ENCODE assay signal across 27 cellular contexts in genomic region chr14:23543403-23543802, GRCh38. TPM values are rescaled to one million over a fixed set of nuclear protein-coding genes. Genes with fewer than 3 reads are reported as not detected.
"Had no signal": no experiment of that assay in that cellular context is flagged by ENCODE, and none has a peak within 500 bp of the region (broad histone marks: within the 10 kb centered on the region; RNA-seq: fewer than 3 reads in every experiment).

No MANE protein-coding gene starts in this region.

- H3K4me1 ChIP-seq: pancreas, prostate gland, tibial artery, uterus had no signal

- H3K4me3 Mint-ChIP-seq: immature natural killer cell; mesothelial cell of epicardium; naive B cell; natural killer cell; stimulated activated effector memory CD8-positive, alpha-beta T cell treated with anti-CD3 and anti-CD28 coated beads, Interleukin-12 subunit alpha, Interleukin-12 subunit beta, amount 100 ng/mL, for 72 hours; stimulated activated naive CD8-positive, alpha-beta T cell treated with anti-CD3 and anti-CD28 coated beads, Interleukin-15, Interleukin-2, amounts not matched to agents 100 ng/mL and 50 ng/mL, for 24 hours had no signal

- H3K9me3 Mint-ChIP-seq: immature natural killer cell; mesothelial cell of epicardium; naive B cell; natural killer cell; stimulated activated effector memory CD8-positive, alpha-beta T cell treated with anti-CD3 and anti-CD28 coated beads, Interleukin-12 subunit alpha, Interleukin-12 subunit beta, amount 100 ng/mL, for 72 hours; stimulated activated naive CD8-positive, alpha-beta T cell treated with anti-CD3 and anti-CD28 coated beads, Interleukin-15, Interleukin-2, amounts not matched to agents 100 ng/mL and 50 ng/mL, for 24 hours had no signal

- H3K36me3 Mint-ChIP-seq: natural killer cell; stimulated activated effector memory CD8-positive, alpha-beta T cell treated with anti-CD3 and anti-CD28 coated beads, Interleukin-12 subunit alpha, Interleukin-12 subunit beta, amount 100 ng/mL, for 72 hours had no signal

- DNase-seq: hypothalamus; immature natural killer cell; kidney; mesendoderm; naive B cell; natural killer cell; pancreas; retina; right cardiac atrium; sigmoid colon; small intestine; stimulated activated CD4-positive, alpha-beta T cell treated with anti-CD3 and anti-CD28 coated beads, Interleukin-4, amount 100 ng/mL, for 24 hours; stimulated activated naive CD4-positive, alpha-beta T cell; tibial artery; trophoblast cell; uterus had no signal

- H3K9me3 ChIP-seq: left ventricle myocardium inferior, pancreas, prostate gland, sigmoid colon, spleen, suprapubic skin, thoracic aorta, tibial artery, uterus had no signal

- H3K27ac Mint-ChIP-seq: immature natural killer cell; mesothelial cell of epicardium; naive B cell; natural killer cell; stimulated activated effector memory CD8-positive, alpha-beta T cell treated with anti-CD3 and anti-CD28 coated beads, Interleukin-12 subunit alpha, Interleukin-12 subunit beta, amount 100 ng/mL, for 72 hours; stimulated activated naive CD8-positive, alpha-beta T cell treated with anti-CD3 and anti-CD28 coated beads, Interleukin-15, Interleukin-2, amounts not matched to agents 100 ng/mL and 50 ng/mL, for 24 hours had no signal

- ATAC-seq: natural killer cell; pancreas; right cardiac atrium; stimulated activated effector memory CD8-positive, alpha-beta T cell treated with anti-CD3 and anti-CD28 coated beads, Interleukin-12 subunit alpha, Interleukin-12 subunit beta, amount 100 ng/mL, for 72 hours had no signal

- H3K4me3 ChIP-seq: left ventricle myocardium inferior, lung, pancreas, prostate gland, sigmoid colon, spleen, suprapubic skin, thoracic aorta, tibial artery, uterus had no signal

- H3K27ac ChIP-seq: left ventricle myocardium inferior, pancreas, prostate gland, sigmoid colon, suprapubic skin, thoracic aorta, tibial artery, uterus had no signal

- H3K27me3 ChIP-seq: pancreas, sigmoid colon, spleen, suprapubic skin, tibial artery, uterus had no signal

- H3K4me1 Mint-ChIP-seq: immature natural killer cell had no signal

- FAIRE-seq: islet of Langerhans, kidney, pancreas, small intestine had no signal

- H3K36me3 ChIP-seq: left ventricle myocardium inferior, pancreas, prostate gland, spleen, suprapubic skin, thoracic aorta, tibial artery, uterus had no signal

RNA-seq across cellular contexts. Expression of gene JPH4, which starts 35.2 kb away (rescaled TPM):
- total RNA-seq: mononuclear cell had no signal
